8 cellular contexts compared by ENCODE assay signal in the genomic region with DNA sequence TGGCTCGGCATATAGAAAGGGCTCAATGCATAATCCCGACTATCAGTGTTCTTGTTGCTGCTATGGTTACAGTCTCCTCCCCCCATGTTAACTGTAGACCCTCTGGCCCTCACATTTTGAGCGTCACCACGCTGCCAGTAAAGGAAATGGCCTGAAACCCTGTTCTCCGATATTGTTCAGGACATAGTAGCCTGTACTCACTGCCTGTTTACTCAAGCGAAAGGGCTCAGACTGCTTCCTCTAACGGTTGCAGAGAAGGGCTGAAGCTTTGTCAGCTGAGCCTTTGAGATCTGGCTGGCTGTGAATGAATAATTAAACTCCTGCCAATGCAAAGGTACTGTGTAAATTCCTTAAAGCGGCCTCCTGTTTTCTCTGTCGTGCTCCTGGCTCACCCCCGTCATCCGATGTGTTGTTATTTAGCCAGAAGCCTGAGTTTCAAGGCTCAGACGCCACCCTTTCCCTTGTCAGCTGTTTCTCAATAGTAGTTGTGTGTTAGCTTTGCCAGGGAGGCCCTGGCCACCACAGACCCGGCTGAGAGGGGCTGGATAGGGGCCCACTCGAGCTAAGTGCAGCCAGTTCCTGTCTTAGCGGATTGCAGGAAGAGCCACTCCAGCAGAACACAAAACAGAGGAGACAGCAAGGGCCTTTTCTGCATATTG. TPM values are rescaled to one million over a fixed set of nuclear protein-coding genes. Genes with fewer than 3 reads are reported as not detected.
DNase-seq lines count a peak whose midpoint lies in the region; ATAC-seq, FAIRE-seq and TF ChIP-seq lines count a peak whose summit lies in the region.

No MANE protein-coding gene starts in this region.

- POLR2A ChIA-PET in activated CD4-positive, alpha-beta T cell treated with anti-CD3 and anti-CD28 coated beads, Interleukin-2, amount 10 ng/mL, durations not matched to agents 7 days and 5 days (lab: Charles Lee): no interaction called here

- H3K36me3 Mint-ChIP-seq in astrocyte (ENCODE audit: low read depth, unreplicated experiment): no peaks in the 10 kb centered on the region
- no peaks in the 10 kb centered on the region for H3K36me3 Mint-ChIP-seq in activated CD4-positive, alpha-beta T cell treated with anti-CD3 and anti-CD28 coated beads, Interleukin-2, amount 10 ng/mL, durations not matched to agents 7 days and 5 days (ENCODE audit: low read depth)

- H3K4me1 Mint-ChIP-seq in astrocyte (ENCODE audit: low read depth, unreplicated experiment): peaks cover 6% of the 10 kb centered on the region
- no peaks in the 10 kb centered on the region for H3K4me1 Mint-ChIP-seq in activated CD4-positive, alpha-beta T cell treated with anti-CD3 and anti-CD28 coated beads, Interleukin-2, amount 10 ng/mL, durations not matched to agents 7 days and 5 days

- no peaks in the 10 kb centered on the region for H4K20me1 ChIP-seq in astrocyte (ENCODE audit: insufficient read depth, low read length)

- FAIRE-seq in GM12891 (lab: Jason Lieb, UNC) (peak; percentile 79), astrocyte (lab: Jason Lieb, UNC) (no peak), kidney (lab: Jason Lieb, UNC) (no peak)

- H3K9me3 Mint-ChIP-seq in astrocyte (ENCODE audit: unreplicated experiment): no peaks in the 10 kb centered on the region
- H3K9me3 Mint-ChIP-seq in activated CD4-positive, alpha-beta T cell treated with anti-CD3 and anti-CD28 coated beads, Interleukin-2, amount 10 ng/mL, durations not matched to agents 7 days and 5 days: peaks cover 1% of the 10 kb centered on the region

- peak overlapping the region; percentile 68 for H2AFZ ChIP-seq in astrocyte (ENCODE audit: low read depth, low read length)

- CTCF ChIA-PET in activated CD4-positive, alpha-beta T cell treated with anti-CD3 and anti-CD28 coated beads, Interleukin-2, amount 10 ng/mL, durations not matched to agents 7 days and 5 days (lab: Charles Lee): no interaction called here

- no peak overlapping the region for H3K27ac Mint-ChIP-seq in astrocyte (ENCODE audit: unreplicated experiment)
- no peak overlapping the region for H3K27ac Mint-ChIP-seq in activated CD4-positive, alpha-beta T cell treated with anti-CD3 and anti-CD28 coated beads, Interleukin-2, amount 10 ng/mL, durations not matched to agents 7 days and 5 days

- no peaks in the 10 kb centered on the region for H3K36me3 ChIP-seq in astrocyte (ENCODE audit: insufficient read depth, low read length)
- no peaks in the 10 kb centered on the region for H3K36me3 ChIP-seq in kidney (ENCODE audit: control insufficient read depth in 1 of 2, insufficient read depth in 2 of 2, low read length in 2 of 2)
- H3K36me3 ChIP-seq in spleen: no peaks in the 10 kb centered on the region

- no peak for TF ChIP-seq POLR2A in GM12891 (IDR thresholded peaks at IDR 0.05; ENCODE audit: low read depth, low read length)
- TF ChIP-seq POLR2A in spleen (IDR thresholded peaks at IDR 0.05): no peak

- H3K4me2 ChIP-seq in astrocyte (ENCODE audit: low read length): peak overlapping the region; percentile 48

- H3K79me2 ChIP-seq in astrocyte (ENCODE audit: insufficient read depth, low read length): no peaks in the 10 kb centered on the region

- peaks cover 13% of the 10 kb centered on the region for H3K27me3 Mint-ChIP-seq in astrocyte (ENCODE audit: low read depth, unreplicated experiment)
- peaks cover 14% of the 10 kb centered on the region for H3K27me3 Mint-ChIP-seq in activated CD4-positive, alpha-beta T cell treated with anti-CD3 and anti-CD28 coated beads, Interleukin-2, amount 10 ng/mL, durations not matched to agents 7 days and 5 days

- no peaks in the 10 kb centered on the region for H3K4me1 ChIP-seq in astrocyte (ENCODE audit: insufficient read depth, low read length)
- H3K4me1 ChIP-seq in kidney (ENCODE audit: control insufficient read depth in 1 of 2, insufficient read depth in 1 of 2, low read depth in 1 of 2, low read length in 2 of 2): peaks cover 8 to 11% of the 10 kb centered on the region in 2 donors
- H3K4me1 ChIP-seq in spleen: peaks cover 4 to 37% (median 18%) of the 10 kb centered on the region in 6 donors

- H3K27me3 ChIP-seq in astrocyte (ENCODE audit: insufficient read depth, low read length): no peaks in the 10 kb centered on the region
- peaks cover 0 to 73% (median 4%) of the 10 kb centered on the region in 7 donors for H3K27me3 ChIP-seq in spleen (replicated peaks in 1 of 7)

- no peak for ATAC-seq in HG03460 (IDR thresholded peaks at IDR 0.05; ENCODE audit: unreplicated experiment)

- no peak for TF ChIP-seq CTCF in LNCaP clone FGC (IDR thresholded peaks at IDR 0.05; ENCODE audit: control insufficient read depth, extremely low read depth, insufficient read depth)
- no peak for TF ChIP-seq CTCF in astrocyte (IDR thresholded peaks at IDR 0.05; ENCODE audit: insufficient read depth, low read depth, low read length)
- TF ChIP-seq CTCF in kidney (IDR thresholded peaks at IDR 0.05; ENCODE audit: borderline replicate concordance, extremely low read depth, insufficient read depth): no peak
- TF ChIP-seq CTCF in spleen (IDR thresholded peaks at IDR 0.05 in 8 of 11, conservative IDR thresholded peaks at IDR 0.05 in 3 of 11): no peak

- no peak for DNase-seq in GM12891 (ENCODE audit: insufficient read length, low spot score)
- peak; percentile 71 for DNase-seq in LNCaP clone FGC (ENCODE audit: low read depth)
- peak; percentile 2 for DNase-seq in astrocyte (ENCODE audit: low read depth)
- peak; percentile 76 for DNase-seq in kidney
- peak; percentile 81 for DNase-seq in spleen
- DNase-seq in stimulated activated CD4-positive, alpha-beta T cell treated with anti-CD3 and anti-CD28 coated beads, Interleukin-12 subunit alpha, Interleukin-12 subunit beta, amount 100 ng/mL, for 4 hours: no peak
- no peak for DNase-seq in activated CD4-positive, alpha-beta T cell treated with anti-CD3 and anti-CD28 coated beads, Interleukin-2, amount 10 ng/mL, durations not matched to agents 7 days and 5 days

- no peak overlapping the region for H3K27ac ChIP-seq in astrocyte (ENCODE audit: low read depth, low read length)
- H3K27ac ChIP-seq in kidney (ENCODE audit: low read depth in 2 of 2, low read length in 2 of 2): peak overlapping the region; percentile 29 to 47
- H3K27ac ChIP-seq in spleen: peak overlapping the region in 7 of 8 donors; percentile 66 to 88 (median 82)

- H3K9ac ChIP-seq in astrocyte (ENCODE audit: low read length) (no peak overlapping the region), kidney (ENCODE audit: low read length in 2 of 2) (peak overlapping the region in 1 of 2 donors; percentile 30)

- WGBS in spleen, 5 donors: 8 to 18% (median 15%) methylated on average over 13 to 15 of the region's 15 CpGs

- intact Hi-C loops in kidney (cut with DNase I) (no loop called here), spleen (cut with DNase I; ENCODE audit: low total_unique reads) (no loop called here)

- H3K9me3 ChIP-seq in astrocyte (ENCODE audit: insufficient read depth, low read depth, low read length) (no peaks in the 10 kb centered on the region), kidney (ENCODE audit: control insufficient read depth in 1 of 2, low read length in 2 of 2) (no peaks in the 10 kb centered on the region), spleen (peaks cover 0 to 14% (median 10%) of the 10 kb centered on the region in 8 donors)

- no peak overlapping the region for H3K4me3 Mint-ChIP-seq in astrocyte (ENCODE audit: unreplicated experiment)
- H3K4me3 Mint-ChIP-seq in activated CD4-positive, alpha-beta T cell treated with anti-CD3 and anti-CD28 coated beads, Interleukin-2, amount 10 ng/mL, durations not matched to agents 7 days and 5 days: no peak overlapping the region

- H3K4me3 ChIP-seq in LNCaP clone FGC (ENCODE audit: low read depth, low read length): no peak overlapping the region
- no peak overlapping the region for H3K4me3 ChIP-seq in astrocyte (ENCODE audit: insufficient read depth, low read depth, low read length)
- peak overlapping the region; percentile 12 to 20 for H3K4me3 ChIP-seq in kidney (ENCODE audit: low read length in 2 of 2)
- H3K4me3 ChIP-seq in spleen: peak overlapping the region in 1 of 8 donors; percentile 31

TF ChIP-seq in GM12891, 5 proteins besides CTCF, POLR2A, EP300 and RAD21:
- TF ChIP-seq POU2F2 (IDR thresholded peaks at IDR 0.05; ENCODE audit: low read depth, low read length) (no peak), PAX5 (IDR thresholded peaks at IDR 0.05; ENCODE audit: insufficient read depth, low read length, severe bottlenecking) (no peak)

RNA-seq across cellular contexts. Expression of a gene that starts 31.2 kb away (rescaled TPM):
- polyA plus RNA-seq in GM12891 (2012; ENCODE audit: low read depth, missing spikeins): 8.9 TPM
- total RNA-seq in astrocyte (6.6 and 7.7 TPM in 2 replicates), kidney (66.7 TPM), spleen (10 to 100 TPM; 27.0 to 55.2 (median 35.5) TPM)
- polyA plus RNA-seq in kidney (ENCODE audit: insufficient read depth, low read depth, low replicate concordance) (5.9 TPM), spleen (1 to 10 TPM; 1.2 to 3.0 (median 1.8) TPM)
- total RNA-seq in activated CD4-positive, alpha-beta T cell treated with anti-CD3 and anti-CD28 coated beads, Interleukin-2, amount 10 ng/mL, durations not matched to agents 7 days and 5 days: 10 to 100 TPM; 26.4 to 31.7 TPM

Comparison
In these comparisons a context has a peak if more than half of its experiments do, and no peak if none do; other contexts are left out.
1. DNase-seq: peak in LNCaP clone FGC (single experiment), astrocyte (single experiment), kidney (single experiment) and spleen (single experiment); none in GM12891 (single experiment), stimulated activated CD4-positive, alpha-beta T cell treated with anti-CD3 and anti-CD28 coated beads, Interleukin-12 subunit alpha, Interleukin-12 subunit beta, amount 100 ng/mL, for 4 hours (single experiment) and activated CD4-positive, alpha-beta T cell treated with anti-CD3 and anti-CD28 coated beads, Interleukin-2, amount 10 ng/mL, durations not matched to agents 7 days and 5 days (single experiment).
2. H3K4me3 ChIP-seq: peak in kidney (2 of 2); none in LNCaP clone FGC (single experiment) and astrocyte (single experiment).